15 cellular contexts compared by ENCODE assay signal in the genomic region with DNA sequence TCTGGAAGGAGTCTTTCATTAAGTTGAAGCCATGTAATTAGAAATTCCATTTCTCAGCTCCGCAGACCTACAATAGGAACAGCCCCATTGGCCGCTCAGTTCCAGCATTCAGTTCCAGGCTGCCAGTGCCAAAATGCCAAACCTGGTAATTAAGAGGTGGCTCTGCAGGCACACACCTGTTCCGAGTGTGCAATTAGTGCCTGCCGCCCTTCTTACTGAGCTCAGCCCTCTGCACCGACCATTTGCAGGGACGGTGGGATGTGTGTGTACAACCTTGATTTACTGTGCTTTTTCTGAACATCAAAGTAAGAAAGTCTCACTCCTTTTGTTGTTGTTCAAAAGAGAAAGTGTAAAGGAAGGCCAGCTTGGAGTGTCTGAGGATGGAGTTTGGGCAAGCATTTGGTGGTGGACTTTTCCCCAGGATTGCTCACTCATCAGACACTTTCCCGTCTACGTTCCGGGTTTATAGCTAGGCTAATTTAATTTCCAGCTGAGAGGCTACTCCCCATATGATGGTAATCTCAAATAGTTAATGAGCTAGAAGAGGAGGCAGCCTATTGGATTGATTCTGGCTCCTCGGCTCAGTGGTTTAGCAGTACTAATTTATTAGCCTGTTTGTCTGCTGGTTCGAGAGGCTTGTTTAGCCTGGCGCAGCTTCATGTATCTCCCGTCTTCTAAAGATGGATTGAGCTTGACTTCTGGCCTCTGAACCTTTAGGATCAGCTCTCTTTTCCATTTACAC. TPM values are rescaled to one million over a fixed set of nuclear protein-coding genes. Genes with fewer than 3 reads are reported as not detected.
A peak's percentile ranks its signal among the peaks of the same experiment; 100 is the strongest.
DNase-seq lines count a peak whose midpoint lies in the region; ATAC-seq and FAIRE-seq lines count a peak whose summit lies in the region.
"Had no signal": no experiment of that assay in that cellular context is flagged by ENCODE, and none has a peak within 500 bp of the region (broad histone marks: within the 10 kb centered on the region; RNA-seq: fewer than 3 reads in every experiment).

No MANE protein-coding gene starts in this region.

- DNase-seq in activated naive CD4-positive, alpha-beta T cell treated with anti-CD3 and anti-CD28 coated beads, Interleukin-2, amount 50 U/mL, for 72 hours (ENCODE audit: low spot score in 2 of 2) = no peak
- no peak for DNase-seq in activated CD4-positive, alpha-beta memory T cell treated with anti-CD3 and anti-CD28 coated beads, Interleukin-2, amount 10 ng/mL, durations not matched to agents 7 days and 5 days
- DNase-seq in left kidney (ENCODE audit: low read depth, low spot score) (peak; percentile 86), SW 1271 (lab: John Stamatoyannopoulos, UW) (no peak), GM19239 (ENCODE audit: insufficient read length, low spot score) (no peak)
- no peak for DNase-seq in stimulated activated naive CD8-positive, alpha-beta T cell treated with anti-CD3 and anti-CD28 coated beads, Interleukin-15, amount 100 ng/mL, for 72 hours
- DNase-seq: activated CD4-positive, alpha-beta T cell treated with anti-CD3 and anti-CD28 coated beads, Interleukin-2, amount 10 ng/mL, durations not matched to agents 7 days and 5 days; activated naive CD4-positive, alpha-beta T cell treated with Interleukin-2 at 50 U/mL for 16 hours; H9; immature natural killer cell; Kasumi-1; ovary; spleen had no signal

- POLR2A ChIA-PET in activated CD4-positive, alpha-beta memory T cell treated with anti-CD3 and anti-CD28 coated beads, Interleukin-2, amount 10 ng/mL, durations not matched to agents 7 days and 5 days (lab: Charles Lee) = interaction anchor here (1.3 to 1.6 kb wide), 2 partner anchors 20 to 30 kb away, joined by 4 to 7 read pairs; partner anchors contain the start of gene HS3ST3B1

- H3K27ac Mint-ChIP-seq in activated naive CD4-positive, alpha-beta T cell treated with anti-CD3 and anti-CD28 coated beads, Interleukin-2, amount 50 U/mL, for 24 hours = peak overlapping the region; percentile 55
- H3K27ac Mint-ChIP-seq in activated naive CD4-positive, alpha-beta T cell treated with anti-CD3 and anti-CD28 coated beads, Interleukin-2, amount 50 U/mL, for 72 hours = peak overlapping the region in 1 of 2 donors; percentile 21
- peak overlapping the region; percentile 27 for H3K27ac Mint-ChIP-seq in activated CD4-positive, alpha-beta memory T cell treated with anti-CD3 and anti-CD28 coated beads, Interleukin-2, amount 10 ng/mL, durations not matched to agents 7 days and 5 days
- H3K27ac Mint-ChIP-seq in stimulated activated naive CD8-positive, alpha-beta T cell treated with anti-CD3 and anti-CD28 coated beads, Interleukin-15, amount 100 ng/mL, for 72 hours = no peak overlapping the region
- H3K27ac Mint-ChIP-seq: H9 had no signal

- peaks cover 13% of the 10 kb centered on the region for H3K36me3 Mint-ChIP-seq in activated naive CD4-positive, alpha-beta T cell treated with anti-CD3 and anti-CD28 coated beads, Interleukin-2, amount 50 U/mL, for 24 hours
- peaks cover 4 to 11% of the 10 kb centered on the region in 2 donors for H3K36me3 Mint-ChIP-seq in activated naive CD4-positive, alpha-beta T cell treated with anti-CD3 and anti-CD28 coated beads, Interleukin-2, amount 50 U/mL, for 72 hours
- peaks cover 47% of the 10 kb centered on the region for H3K36me3 Mint-ChIP-seq in activated CD4-positive, alpha-beta memory T cell treated with anti-CD3 and anti-CD28 coated beads, Interleukin-2, amount 10 ng/mL, durations not matched to agents 7 days and 5 days (ENCODE audit: low read depth)

- ATAC-seq in activated naive CD4-positive, alpha-beta T cell treated with anti-CD3 and anti-CD28 coated beads, Interleukin-2, amount 50 U/mL, for 72 hours = no peak
- ATAC-seq in stimulated activated naive CD8-positive, alpha-beta T cell treated with anti-CD3 and anti-CD28 coated beads, Interleukin-15, amount 100 ng/mL, for 72 hours = no peak
- no peak for ATAC-seq in GM18907 (IDR thresholded peaks at IDR 0.05; ENCODE audit: unreplicated experiment)

- H3K27me3 Mint-ChIP-seq in activated naive CD4-positive, alpha-beta T cell treated with anti-CD3 and anti-CD28 coated beads, Interleukin-2, amount 50 U/mL, for 24 hours = no peaks in the 10 kb centered on the region
- no peaks in the 10 kb centered on the region for H3K27me3 Mint-ChIP-seq in activated CD4-positive, alpha-beta memory T cell treated with anti-CD3 and anti-CD28 coated beads, Interleukin-2, amount 10 ng/mL, durations not matched to agents 7 days and 5 days
- no peaks in the 10 kb centered on the region for H3K27me3 Mint-ChIP-seq in stimulated activated naive CD8-positive, alpha-beta T cell treated with anti-CD3 and anti-CD28 coated beads, Interleukin-15, amount 100 ng/mL, for 72 hours
- H3K27me3 Mint-ChIP-seq: activated CD4-positive, alpha-beta T cell treated with anti-CD3 and anti-CD28 coated beads, Interleukin-2, amount 10 ng/mL, durations not matched to agents 7 days and 5 days had no signal

- CTCF ChIA-PET in activated CD4-positive, alpha-beta memory T cell treated with anti-CD3 and anti-CD28 coated beads, Interleukin-2, amount 10 ng/mL, durations not matched to agents 7 days and 5 days (lab: Charles Lee) = interaction anchor here (1.0 to 2.9 kb wide), 2 partner anchors 10 to 19 kb away, joined by 3 to 10 read pairs; partner anchors contain the start of gene HS3ST3B1

- no peak for FAIRE-seq in GM19239 (lab: Jason Lieb, UNC)

- no peak overlapping the region for H3K4me3 Mint-ChIP-seq in activated naive CD4-positive, alpha-beta T cell treated with anti-CD3 and anti-CD28 coated beads, Interleukin-2, amount 50 U/mL, for 24 hours
- no peak overlapping the region for H3K4me3 Mint-ChIP-seq in activated CD4-positive, alpha-beta memory T cell treated with anti-CD3 and anti-CD28 coated beads, Interleukin-2, amount 10 ng/mL, durations not matched to agents 7 days and 5 days
- H3K4me3 Mint-ChIP-seq in stimulated activated naive CD8-positive, alpha-beta T cell treated with anti-CD3 and anti-CD28 coated beads, Interleukin-15, amount 100 ng/mL, for 72 hours = peak overlapping the region; percentile 40 to 41
- H3K4me3 Mint-ChIP-seq: activated CD4-positive, alpha-beta T cell treated with anti-CD3 and anti-CD28 coated beads, Interleukin-2, amount 10 ng/mL, durations not matched to agents 7 days and 5 days; H9 had no signal

- peaks cover 90% of the 10 kb centered on the region for H3K4me1 Mint-ChIP-seq in activated naive CD4-positive, alpha-beta T cell treated with anti-CD3 and anti-CD28 coated beads, Interleukin-2, amount 50 U/mL, for 24 hours
- peaks cover 51% of the 10 kb centered on the region for H3K4me1 Mint-ChIP-seq in activated CD4-positive, alpha-beta memory T cell treated with anti-CD3 and anti-CD28 coated beads, Interleukin-2, amount 10 ng/mL, durations not matched to agents 7 days and 5 days
- peaks cover 89% of the 10 kb centered on the region for H3K4me1 Mint-ChIP-seq in stimulated activated naive CD8-positive, alpha-beta T cell treated with anti-CD3 and anti-CD28 coated beads, Interleukin-15, amount 100 ng/mL, for 72 hours

- no peaks in the 10 kb centered on the region for H3K9me3 Mint-ChIP-seq in activated naive CD4-positive, alpha-beta T cell treated with anti-CD3 and anti-CD28 coated beads, Interleukin-2, amount 50 U/mL, for 24 hours
- H3K9me3 Mint-ChIP-seq in activated naive CD4-positive, alpha-beta T cell treated with anti-CD3 and anti-CD28 coated beads, Interleukin-2, amount 50 U/mL, for 72 hours = peaks cover 0 to 3% of the 10 kb centered on the region in 2 donors
- no peaks in the 10 kb centered on the region for H3K9me3 Mint-ChIP-seq in activated CD4-positive, alpha-beta memory T cell treated with anti-CD3 and anti-CD28 coated beads, Interleukin-2, amount 10 ng/mL, durations not matched to agents 7 days and 5 days
- H3K9me3 Mint-ChIP-seq in stimulated activated naive CD8-positive, alpha-beta T cell treated with anti-CD3 and anti-CD28 coated beads, Interleukin-15, amount 100 ng/mL, for 72 hours = no peaks in the 10 kb centered on the region
- H3K9me3 Mint-ChIP-seq: H9, immature natural killer cell had no signal

RNA-seq across cellular contexts. Expression of gene HS3ST3B1, which starts 20.0 kb away (rescaled TPM):
- 1 to 10 TPM; 5.0 to 6.5 TPM for total RNA-seq in activated naive CD4-positive, alpha-beta T cell treated with anti-CD3 and anti-CD28 coated beads, Interleukin-2, amount 50 U/mL, for 72 hours
- 10 to 100 TPM; 28.9 to 29.9 TPM for total RNA-seq in activated CD4-positive, alpha-beta memory T cell treated with anti-CD3 and anti-CD28 coated beads, Interleukin-2, amount 10 ng/mL, durations not matched to agents 7 days and 5 days

Comparison
In these comparisons a context has a peak if more than half of its experiments do, and no peak if none do; other contexts are left out.
1. H3K27ac Mint-ChIP-seq: peak in activated naive CD4-positive, alpha-beta T cell treated with anti-CD3 and anti-CD28 coated beads, Interleukin-2, amount 50 U/mL, for 24 hours (single experiment) and activated CD4-positive, alpha-beta memory T cell treated with anti-CD3 and anti-CD28 coated beads, Interleukin-2, amount 10 ng/mL, durations not matched to agents 7 days and 5 days (single experiment); none in stimulated activated naive CD8-positive, alpha-beta T cell treated with anti-CD3 and anti-CD28 coated beads, Interleukin-15, amount 100 ng/mL, for 72 hours (0 of 2).
2. H3K4me3 Mint-ChIP-seq: peak in stimulated activated naive CD8-positive, alpha-beta T cell treated with anti-CD3 and anti-CD28 coated beads, Interleukin-15, amount 100 ng/mL, for 72 hours (2 of 2); none in activated naive CD4-positive, alpha-beta T cell treated with anti-CD3 and anti-CD28 coated beads, Interleukin-2, amount 50 U/mL, for 24 hours (single experiment) and activated CD4-positive, alpha-beta memory T cell treated with anti-CD3 and anti-CD28 coated beads, Interleukin-2, amount 10 ng/mL, durations not matched to agents 7 days and 5 days (single experiment).